Comparison of ENCODE assay signal across 24 cellular contexts in the genomic region with DNA sequence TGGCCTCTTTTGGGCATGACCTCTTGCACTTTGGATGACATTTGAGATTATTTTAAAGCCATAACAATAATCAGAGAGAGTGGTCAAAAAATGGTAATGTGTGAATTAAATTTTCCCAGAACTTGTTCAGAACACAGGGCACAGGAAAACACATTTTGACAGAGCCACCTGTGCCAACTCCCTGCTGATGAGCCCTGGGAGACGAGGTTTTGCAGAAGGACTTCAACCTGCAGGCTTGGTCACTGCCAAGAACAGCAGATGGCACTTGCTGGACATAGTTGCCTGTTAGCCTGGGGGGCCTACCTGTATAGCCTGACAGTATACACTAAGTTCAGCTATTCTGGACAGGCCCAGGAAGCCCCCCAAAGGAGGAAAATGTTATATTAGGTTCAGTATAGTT.
"Had no signal": no experiment of that assay in that cellular context is flagged by ENCODE, and none has a peak within 500 bp of the region (broad histone marks: within the 10 kb centered on the region; RNA-seq: fewer than 3 reads in every experiment).

No MANE protein-coding gene starts in this region.

- DNase-seq: activated CD4-positive, alpha-beta T cell treated with anti-CD3 and anti-CD28 coated beads for 36 hours; activated CD4-positive, alpha-beta T cell treated with anti-CD3 and anti-CD28 coated beads, Interleukin-2, amount 10 ng/mL, durations not matched to agents 7 days and 5 days; activated CD4-positive, alpha-beta T cell treated with anti-CD3 and anti-CD28 coated beads, Interleukin-2, amount 50 U/mL, for 48 hours; activated CD8-positive, alpha-beta T cell treated with anti-CD3 and anti-CD28 coated beads, Interleukin-2, amount 10 ng/mL, durations not matched to agents 7 days and 5 days; activated gamma-delta T cell; activated naive CD4-positive, alpha-beta T cell treated with Interleukin-2 at 50 U/mL for 16 hours; activated naive CD8-positive, alpha-beta T cell treated with anti-CD3 and anti-CD28 coated beads, Interleukin-2, amount 10 ng/mL, durations not matched to agents 7 days and 5 days; activated T-cell treated with anti-CD3 and anti-CD28 coated beads, Interleukin-2, amount 50 U/mL, for 24 hours; amygdala; MM.1S; NCI-H1436; NCI-H2029; NCI-H345; NCI-H510A treated with DMSO at 0.1 percent for 48 hours; NCI-H526 treated with DMSO at 0.1 percent for 48 hours; NCI-H82; NK-92 treated with Interleukin-12 subunit alpha and Interleukin-12 subunit beta, amount 100 ng/mL, for 24 hours; PC-3; Peyer's patch; RPMI8226; SHP77 treated with DMSO at 0.1 percent for 48 hours; SK-N-SH had no signal

- ATAC-seq: activated CD4-positive, alpha-beta T cell treated with anti-CD3 and anti-CD28 coated beads for 36 hours; activated CD4-positive, CD25-positive, alpha-beta regulatory T cell treated with anti-CD3 and anti-CD28 coated beads, Interleukin-2, amount 50 U/mL, for 24 hours; activated CD8-positive, alpha-beta T cell treated with anti-CD3 and anti-CD28 coated beads, Interleukin-2, amount 10 ng/mL, durations not matched to agents 7 days and 5 days; PC-3; WTC11 had no signal
